In genomic region chr7:137832990-137833389, GRCh38 we compare ENCODE assay signal across 1 cellular context. TPM values are rescaled to one million over a fixed set of nuclear protein-coding genes. Genes with fewer than 3 reads are reported as not detected.
"Had no signal": no experiment of that assay in that cellular context is flagged by ENCODE, and none has a peak within 500 bp of the region (broad histone marks: within the 10 kb centered on the region; RNA-seq: fewer than 3 reads in every experiment).

No MANE protein-coding gene starts in this region.

RNA-seq across cellular contexts. Expression of gene DGKI, which starts 13.8 kb away (rescaled TPM):
- total RNA-seq: activated naive CD8-positive, alpha-beta T cell treated with anti-CD3 and anti-CD28 coated beads, Interleukin-2, amount 10 ng/mL, durations not matched to agents 7 days and 5 days had no signal
